In genomic region chr9:124521142-124521541, GRCh38 we compare ENCODE assay signal across 32 cellular contexts. TPM values are rescaled to one million over a fixed set of nuclear protein-coding genes. Genes with fewer than 3 reads are reported as not detected.
"Had no signal": no experiment of that assay in that cellular context is flagged by ENCODE, and none has a peak within 500 bp of the region (broad histone marks: within the 10 kb centered on the region; RNA-seq: fewer than 3 reads in every experiment).

No MANE protein-coding gene starts in this region.

- H3K4me3 ChIP-seq: coronary artery, gastroesophageal sphincter, pancreas, upper lobe of right lung had no signal

- H3K9me3 Mint-ChIP-seq: activated naive CD4-positive, alpha-beta T cell treated with anti-CD3 and anti-CD28 coated beads, Interleukin-2, amount 50 U/mL, for 24 hours; activated naive CD8-positive, alpha-beta T cell treated with anti-CD3 and anti-CD28 coated beads, Interleukin-2, amount 50 U/mL, for 24 hours; activated T-cell treated with anti-CD3 and anti-CD28 coated beads, Interleukin-2, amount 50 U/mL, for 24 hours; effector memory CD8-positive, alpha-beta T cell; mesothelial cell of epicardium; naive thymus-derived CD4-positive, alpha-beta T cell; T-helper 1 cell treated with Interleukin-12 subunit alpha and Interleukin-12 subunit beta and Interleukin-4 antibody, amounts not matched to agents 30 μg/mL and 1 μg/mL, for 36 hours had no signal

- H3K9me3 ChIP-seq: gastroesophageal sphincter, pancreas, upper lobe of right lung had no signal

- H3K27me3 ChIP-seq: dorsolateral prefrontal cortex, pancreas, upper lobe of right lung had no signal

- H3K27me3 Mint-ChIP-seq: activated naive CD8-positive, alpha-beta T cell treated with anti-CD3 and anti-CD28 coated beads, Interleukin-2, amount 50 U/mL, for 24 hours; activated T-cell treated with anti-CD3 and anti-CD28 coated beads, Interleukin-2, amount 50 U/mL, for 24 hours had no signal

- ATAC-seq: activated CD4-positive, CD25-positive, alpha-beta regulatory T cell treated with anti-CD3 and anti-CD28 coated beads, Interleukin-2, amount 50 U/mL, for 24 hours; activated naive CD8-positive, alpha-beta T cell treated with anti-CD3 and anti-CD28 coated beads, Interleukin-2, amount 50 U/mL, for 24 hours; effector memory CD8-positive, alpha-beta T cell; gastroesophageal sphincter; naive thymus-derived CD4-positive, alpha-beta T cell; pancreas; right cardiac atrium; stimulated activated naive CD8-positive, alpha-beta T cell treated with anti-CD3 and anti-CD28 coated beads, Interleukin-15, Interleukin-2, amounts not matched to agents 100 U/mL and 50 U/mL, for 24 hours; upper lobe of right lung had no signal

- H3K27ac ChIP-seq: coronary artery, gastroesophageal sphincter, pancreas, upper lobe of right lung, VCaP had no signal

- H3K27ac Mint-ChIP-seq: activated naive CD4-positive, alpha-beta T cell treated with anti-CD3 and anti-CD28 coated beads, Interleukin-2, amount 50 U/mL, for 24 hours; activated naive CD8-positive, alpha-beta T cell treated with anti-CD3 and anti-CD28 coated beads, Interleukin-2, amount 50 U/mL, for 24 hours; activated T-cell treated with anti-CD3 and anti-CD28 coated beads, Interleukin-2, amount 50 U/mL, for 24 hours; effector memory CD8-positive, alpha-beta T cell; mesothelial cell of epicardium; naive thymus-derived CD4-positive, alpha-beta T cell; T-helper 1 cell treated with Interleukin-12 subunit alpha and Interleukin-12 subunit beta and Interleukin-4 antibody, amounts not matched to agents 30 μg/mL and 1 μg/mL, for 36 hours had no signal

- H3K4me1 Mint-ChIP-seq: activated naive CD4-positive, alpha-beta T cell treated with anti-CD3 and anti-CD28 coated beads, Interleukin-2, amount 50 U/mL, for 24 hours; activated naive CD8-positive, alpha-beta T cell treated with anti-CD3 and anti-CD28 coated beads, Interleukin-2, amount 50 U/mL, for 24 hours; naive thymus-derived CD4-positive, alpha-beta T cell had no signal

- H3K4me1 ChIP-seq: gastroesophageal sphincter, pancreas, upper lobe of right lung had no signal

- DNase-seq: activated CD4-positive, alpha-beta T cell treated with anti-CD3 and anti-CD28 coated beads for 48 hours; activated CD4-positive, alpha-beta T cell treated with anti-CD3 and anti-CD28 coated beads, Interleukin-2, amount 50 U/mL, for 48 hours; activated CD8-positive, alpha-beta memory T cell treated with anti-CD3 and anti-CD28 coated beads, Interleukin-2, amount 50 U/mL, for 48 hours; activated gamma-delta T cell treated with Interleukin-2 at 50 U/mL for 16 hours; activated naive CD8-positive, alpha-beta T cell treated with anti-CD3 and anti-CD28 coated beads, Interleukin-2, amount 50 U/mL, for 24 hours; activated T-cell treated with anti-CD3 and anti-CD28 coated beads, Interleukin-2, amount 50 U/mL, for 24 hours; amygdala; cerebellar nuclear complex; dorsolateral prefrontal cortex; effector memory CD8-positive, alpha-beta T cell; hippocampal formation; naive thymus-derived CD4-positive, alpha-beta T cell; pancreas; right cardiac atrium; stimulated activated CD4-positive, alpha-beta T cell treated with anti-CD3 and anti-CD28 coated beads, Interleukin-2, amount 100 ng/mL, for 48 hours; stimulated activated naive CD8-positive, alpha-beta T cell treated with anti-CD3 and anti-CD28 coated beads, Interleukin-15, Interleukin-2, amounts not matched to agents 100 U/mL and 50 U/mL, for 24 hours; T-helper 9 cell; upper lobe of right lung had no signal

- H3K36me3 ChIP-seq: pancreas, upper lobe of right lung had no signal

- FAIRE-seq: endothelial cell of umbilical vein, keratinocyte, pancreas, TTC549 had no signal

- H3K4me3 Mint-ChIP-seq: activated naive CD4-positive, alpha-beta T cell treated with anti-CD3 and anti-CD28 coated beads, Interleukin-2, amount 50 U/mL, for 24 hours; activated naive CD8-positive, alpha-beta T cell treated with anti-CD3 and anti-CD28 coated beads, Interleukin-2, amount 50 U/mL, for 24 hours; activated T-cell treated with anti-CD3 and anti-CD28 coated beads, Interleukin-2, amount 50 U/mL, for 24 hours; effector memory CD8-positive, alpha-beta T cell; mesothelial cell of epicardium; naive thymus-derived CD4-positive, alpha-beta T cell; T-helper 1 cell treated with Interleukin-12 subunit alpha and Interleukin-12 subunit beta and Interleukin-4 antibody, amounts not matched to agents 30 μg/mL and 1 μg/mL, for 36 hours had no signal

- H3K36me3 Mint-ChIP-seq: activated naive CD4-positive, alpha-beta T cell treated with anti-CD3 and anti-CD28 coated beads, Interleukin-2, amount 50 U/mL, for 24 hours; naive thymus-derived CD4-positive, alpha-beta T cell had no signal

RNA-seq across cellular contexts. Expression of gene NR5A1, which starts 13.9 kb away (rescaled TPM):
- total RNA-seq: activated CD8-positive, alpha-beta memory T cell treated with anti-CD3 and anti-CD28 coated beads for 36 hours; bronchial epithelial cell; endothelial cell of umbilical vein; fibroblast of lung; fibroblast of villous mesenchyme; gastroesophageal sphincter; right cardiac atrium; upper lobe of right lung had no signal
- polyA plus RNA-seq: endothelial cell of umbilical vein; fibroblast of lung; keratinocyte; naive thymus-derived CD4-positive, alpha-beta T cell; right cardiac atrium had no signal
